ENCODE assay signal across 1 cellular context in the genomic region with DNA sequence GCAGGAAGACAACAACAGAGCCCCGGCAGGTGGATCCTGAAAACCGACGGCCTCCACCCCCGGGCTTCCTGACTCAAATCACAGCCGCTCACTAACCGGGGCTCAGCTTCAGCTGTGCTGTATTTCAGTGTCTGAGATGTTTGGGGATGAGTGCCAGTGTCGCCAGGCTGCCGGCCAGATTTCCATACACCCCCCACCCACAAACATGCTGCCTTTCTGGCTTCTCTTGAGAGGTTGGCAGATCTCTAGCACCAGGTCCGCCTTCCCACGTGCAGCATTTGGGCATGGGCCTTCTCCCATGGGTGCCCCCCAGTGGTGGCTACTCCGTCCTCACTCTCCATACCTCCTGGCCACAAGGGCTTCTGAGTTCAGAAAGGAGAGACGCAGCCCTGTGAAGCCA.
TF ChIP-seq lines count a peak whose summit lies in the region.

No MANE protein-coding gene starts in this region.

TF ChIP-seq in endothelial cell of umbilical vein, 7 proteins besides CTCF, POLR2A, EP300 and RAD21 (continued from another document):
- TF ChIP-seq, protein P1, sequence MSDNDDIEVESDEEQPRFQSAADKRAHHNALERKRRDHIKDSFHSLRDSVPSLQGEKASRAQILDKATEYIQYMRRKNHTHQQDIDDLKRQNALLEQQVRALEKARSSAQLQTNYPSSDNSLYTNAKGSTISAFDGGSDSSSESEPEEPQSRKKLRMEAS (IDR thresholded peaks at IDR 0.05; ENCODE audit: insufficient read depth, insufficient read length): no peak
- no peak for TF ChIP-seq GATA2 (IDR thresholded peaks at IDR 0.05; ENCODE audit: insufficient read depth, insufficient read length, low read depth, low read length)
- no peak for TF ChIP-seq JUN (IDR thresholded peaks at IDR 0.05; ENCODE audit: borderline replicate concordance, insufficient read depth, insufficient read length, low read depth)
- no peak for TF ChIP-seq POLR2AphosphoS5 (IDR thresholded peaks at IDR 0.05; ENCODE audit: insufficient read depth, low read depth, low read length)
- no peak for TF ChIP-seq FOS (IDR thresholded peaks at IDR 0.05; ENCODE audit: borderline replicate concordance, insufficient read depth, low read length)
- no peak for TF ChIP-seq MYC (IDR thresholded peaks at IDR 0.05; ENCODE audit: low read depth, low read length)
